ENCODE assay signal across 8 cellular contexts in genomic region chr5:88659529-88660325, GRCh38.
DNase-seq lines count a peak whose midpoint lies in the region; ATAC-seq and TF ChIP-seq lines count a peak whose summit lies in the region.

No MANE protein-coding gene starts in this region.

- H3K27ac ChIP-seq in HUES64 (ENCODE audit: low read depth, low read length) = no peak overlapping the region
- H3K27ac ChIP-seq in hepatocyte = no peak overlapping the region

- peak overlapping the region; percentile 88 for H3K4me2 ChIP-seq in hepatocyte

- in situ Hi-C loops in KBM-7 (cut with MboI; ENCODE audit: low pct_unique_long_range_greater_than_20kb, low sequenced_read_pairs) = no loop called here

- H3K4me1 ChIP-seq in ES-I3 (ENCODE audit: insufficient read depth, low read length) (peaks cover 16% of the 10 kb centered on the region), HUES64 (ENCODE audit: insufficient read depth, low read length) (peaks cover 40% of the 10 kb centered on the region), hepatocyte (ENCODE audit: insufficient read depth) (peaks cover 3% of the 10 kb centered on the region)

- H3K36me3 ChIP-seq in ES-I3 (ENCODE audit: insufficient read depth, low read length) = no peaks in the 10 kb centered on the region
- no peaks in the 10 kb centered on the region for H3K36me3 ChIP-seq in HUES64 (ENCODE audit: insufficient read depth, low read length)
- no peaks in the 10 kb centered on the region for H3K36me3 ChIP-seq in hepatocyte (replicated peaks; ENCODE audit: insufficient read depth, low read depth)

- WGBS in HUES64 = 2% methylated on average over 32 of the region's 32 CpGs
- WGBS in hepatocyte (ENCODE audit: low lambda C conversion rate, missing lambda C conversion rate) = 10% methylated on average over 32 of the region's 32 CpGs

- DNase-seq in hepatocyte (ENCODE audit: low spot score) (peak; percentile 28), HT-29 (ENCODE audit: low spot score) (no peak), NCI-H2196 (lab: John Stamatoyannopoulos, UW; ENCODE audit: unreplicated experiment) (no peak), GM19238 (ENCODE audit: insufficient read length, low spot score) (no peak), KBM-7 (no peak)

- ATAC-seq in GM21381 (IDR thresholded peaks at IDR 0.05; ENCODE audit: unreplicated experiment) = peak; percentile 50

- no peaks in the 10 kb centered on the region for H3K79me2 ChIP-seq in hepatocyte

- no peak overlapping the region for H2AFZ ChIP-seq in hepatocyte

- no peak for TF ChIP-seq CTCF in hepatocyte (IDR thresholded peaks at IDR 0.05; ENCODE audit: poor library complexity)

- H3K4me3 ChIP-seq in HUES64 (ENCODE audit: low read length) = peak overlapping the region; percentile 41
- no peak overlapping the region for H3K4me3 ChIP-seq in hepatocyte

- H3K9ac ChIP-seq in ES-I3 (ENCODE audit: low read depth, low read length) (peak overlapping the region; percentile 42; the same call in 1 of the 2 replicates), HUES64 (ENCODE audit: low read depth, low read length) (no peak overlapping the region)

- H3K27me3 ChIP-seq in HUES64 (ENCODE audit: insufficient read depth, low read length) (peaks cover 82% of the 10 kb centered on the region), hepatocyte (peaks cover 89% of the 10 kb centered on the region)

- no peaks in the 10 kb centered on the region for H3K9me2 ChIP-seq in hepatocyte (replicated peaks; ENCODE audit: insufficient read depth)

- no peaks in the 10 kb centered on the region for H4K20me1 ChIP-seq in hepatocyte (ENCODE audit: insufficient read depth, poor library complexity, severe bottlenecking)

- no peaks in the 10 kb centered on the region for H3K9me3 ChIP-seq in ES-I3 (ENCODE audit: control insufficient read depth, insufficient read depth, low read length)
- H3K9me3 ChIP-seq in HUES64 (ENCODE audit: insufficient read depth, low read depth, low read length) = no peaks in the 10 kb centered on the region
- H3K9me3 ChIP-seq in hepatocyte (ENCODE audit: low read depth) = no peaks in the 10 kb centered on the region
